Comparison of ENCODE assay signal across 8 cellular contexts in the genomic region with DNA sequence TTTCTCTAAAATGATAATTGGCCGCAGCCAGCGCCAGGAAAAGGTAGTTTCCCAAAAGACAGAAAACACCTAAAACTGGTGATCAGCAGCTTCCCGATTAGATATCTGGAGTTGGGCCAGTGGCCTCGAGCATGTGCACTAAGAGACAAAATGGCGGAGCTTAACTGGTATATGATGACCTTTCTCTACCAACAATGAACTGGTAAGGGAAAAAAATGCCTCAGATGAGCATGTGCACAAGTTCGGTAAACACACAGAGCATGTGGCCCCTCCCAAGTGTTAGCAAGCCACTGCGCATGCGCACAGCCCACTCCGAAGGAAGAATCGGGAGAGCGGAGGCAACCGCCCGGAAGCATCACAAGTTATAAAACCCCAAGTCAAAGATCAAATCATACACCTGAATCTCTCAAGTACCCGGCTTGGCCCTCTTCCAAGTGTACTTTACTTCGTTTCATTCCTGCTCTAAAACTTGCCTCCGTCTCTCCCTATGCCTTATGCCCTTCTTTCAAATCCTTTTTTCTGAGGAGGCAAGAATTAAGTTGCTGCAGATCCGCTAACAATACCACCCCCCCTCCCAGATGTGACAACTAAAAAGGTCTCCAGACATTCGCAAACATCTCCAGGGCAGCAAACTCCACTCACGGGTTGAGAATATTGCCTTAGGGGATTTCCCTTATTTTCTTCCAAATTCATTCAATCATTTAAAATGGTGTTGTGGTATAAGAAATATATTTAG. TPM values are rescaled to one million over a fixed set of nuclear protein-coding genes. Genes with fewer than 3 reads are reported as not detected.
DNase-seq lines count a peak whose midpoint lies in the region; ATAC-seq and TF ChIP-seq lines count a peak whose summit lies in the region.

No MANE protein-coding gene starts in this region.

- no peak overlapping the region for H3K4me2 ChIP-seq in SK-N-SH

- no peak for TF ChIP-seq CTCF in GM13976 (IDR thresholded peaks at IDR 0.05; ENCODE audit: borderline replicate concordance, control extremely low read depth, extremely low read depth, insufficient read depth, missing control alignments)
- TF ChIP-seq CTCF in SK-N-SH (IDR thresholded peaks at IDR 0.05): no peak
- TF ChIP-seq CTCF in adrenal gland (IDR thresholded peaks at IDR 0.05): no peak
- TF ChIP-seq CTCF in psoas muscle (IDR thresholded peaks at IDR 0.05): no peak
- TF ChIP-seq CTCF in type B pancreatic cell (conservative IDR thresholded peaks at IDR 0.05): no peak

- no peaks in the 10 kb centered on the region for H3K9me3 ChIP-seq in SK-N-SH
- H3K9me3 ChIP-seq in adrenal gland (replicated peaks in 1 of 3): no peaks in the 10 kb centered on the region
- no peaks in the 10 kb centered on the region for H3K9me3 ChIP-seq in psoas muscle

- no peak for TF ChIP-seq EP300 in SK-N-SH (IDR thresholded peaks at IDR 0.05; ENCODE audit: borderline replicate concordance in 1 of 2, low read depth in 1 of 2, low read length in 1 of 2)

- no peaks in the 10 kb centered on the region for H3F3A ChIP-seq in SK-N-SH (replicated peaks; ENCODE audit: insufficient read depth)

- H3K36me3 Mint-ChIP-seq in type B pancreatic cell: no peaks in the 10 kb centered on the region

- no peaks in the 10 kb centered on the region for H3K27me3 Mint-ChIP-seq in type B pancreatic cell

- DNase-seq in GM13976 (ENCODE audit: low spot score) (peak; percentile 50), SK-N-SH (peak; percentile 61), adrenal gland (peak; percentile 82 to 93 (median 90)), left cardiac atrium (peak; percentile 92), psoas muscle (peak; percentile 82 to 90), type B pancreatic cell (ENCODE audit: extremely low spot score, unreplicated experiment) (no peak), RKO (ENCODE audit: low spot score) (no peak), 8988T (no peak)

- no peak for TF ChIP-seq RAD21 in SK-N-SH (IDR thresholded peaks at IDR 0.05; ENCODE audit: low read length)

- POLR2A ChIA-PET in SK-N-SH (lab: Yijun Ruan, JAX): interaction anchor here (0.6 kb wide), 1 partner anchor 11 kb away, joined by 3 read pairs; no protein-coding TSS in a partner anchor

- CTCF ChIA-PET in SK-N-SH (lab: Yijun Ruan, JAX): interaction anchor here (1.2 to 1.4 kb wide), 2 partner anchors 13 to 251 kb away, joined by 3 to 5 read pairs; no protein-coding TSS in a partner anchor

- peaks cover 9% of the 10 kb centered on the region for H3K4me1 Mint-ChIP-seq in type B pancreatic cell (ENCODE audit: unreplicated experiment)

- peak overlapping the region; percentile 85 for H3K4me3 Mint-ChIP-seq in type B pancreatic cell

- TF ChIP-seq POLR2A in adrenal gland (IDR thresholded peaks at IDR 0.05): peak in 1 of 2 donors; percentile 54

- H3K27ac Mint-ChIP-seq in type B pancreatic cell: peak overlapping the region; percentile 82

- H3K4me3 ChIP-seq in SK-N-SH (ENCODE audit: low read depth in 2 of 2, low read length in 1 of 2): peak overlapping the region in 1 of 2 experiments; percentile 25; a peak in 1 of 4 replicates
- H3K4me3 ChIP-seq in adrenal gland: peak overlapping the region in 2 of 4 donors; percentile 35 to 51
- peak overlapping the region; percentile 57 for H3K4me3 ChIP-seq in psoas muscle

- H3K9me3 Mint-ChIP-seq in type B pancreatic cell: no peaks in the 10 kb centered on the region

- in situ Hi-C loops in GM13976 (cut with MboI; ENCODE audit: low sequenced_read_pairs, unreplicated experiment): no loop called here

- H3K9me2 ChIP-seq in SK-N-SH: no peaks in the 10 kb centered on the region

- no peak overlapping the region for H3K9ac ChIP-seq in SK-N-SH

- H3K36me3 ChIP-seq in SK-N-SH (replicated peaks in 1 of 2; ENCODE audit: control insufficient read depth in 1 of 2, insufficient read depth in 2 of 2, low read length in 1 of 2): no peaks in the 10 kb centered on the region
- H3K36me3 ChIP-seq in adrenal gland (replicated peaks in 1 of 2): no peaks in the 10 kb centered on the region
- no peaks in the 10 kb centered on the region for H3K36me3 ChIP-seq in psoas muscle (ENCODE audit: insufficient read depth in 1 of 2, low read depth in 1 of 2)

- no peaks in the 10 kb centered on the region for H3K79me2 ChIP-seq in SK-N-SH (ENCODE audit: insufficient read depth)

- H3K27ac ChIP-seq in SK-N-SH (ENCODE audit: low read depth in 2 of 2, low read length in 1 of 2): no peak overlapping the region
- H3K27ac ChIP-seq in adrenal gland: peak overlapping the region in 2 of 5 donors; percentile 2 to 30
- no peak overlapping the region for H3K27ac ChIP-seq in psoas muscle

- H4K20me1 ChIP-seq in SK-N-SH (ENCODE audit: insufficient read depth): no peaks in the 10 kb centered on the region

- intact Hi-C loops in adrenal gland (cut with DNase I) (no loop called here), left cardiac atrium (cut with DNase I) (no loop called here), psoas muscle (cut with DNase I) (no loop called here)

- no peaks in the 10 kb centered on the region; a peak in 1 of 4 replicates for H3K4me1 ChIP-seq in SK-N-SH (ENCODE audit: control insufficient read depth in 1 of 2, insufficient read depth in 2 of 2, low read depth in 1 of 2, low read length in 1 of 2)
- no peaks in the 10 kb centered on the region for H3K4me1 ChIP-seq in adrenal gland (replicated peaks in 1 of 2)
- no peaks in the 10 kb centered on the region for H3K4me1 ChIP-seq in psoas muscle

- WGBS in SK-N-SH (ENCODE audit: low lambda C conversion rate): 57% methylated on average over 19 of the region's 19 CpGs
- WGBS in adrenal gland, 4 donors: 21 to 32% (median 26%) methylated on average over 16 to 19 of the region's 19 CpGs
- WGBS in psoas muscle, 3 donors: 34 to 42% (median 34%) methylated on average over 19 of the region's 19 CpGs

- H3K27me3 ChIP-seq in SK-N-SH (ENCODE audit: insufficient read depth): no peaks in the 10 kb centered on the region
- H3K27me3 ChIP-seq in adrenal gland: no peaks in the 10 kb centered on the region
- no peaks in the 10 kb centered on the region for H3K27me3 ChIP-seq in psoas muscle (ENCODE audit: insufficient read depth in 3 of 3, low read length in 2 of 3)

- H2AFZ ChIP-seq in SK-N-SH (ENCODE audit: low read depth): no peak overlapping the region

- ATAC-seq in left cardiac atrium (peak; percentile 89 to 90), psoas muscle (peak; percentile 59 to 86 (median 70))

TF ChIP-seq in SK-N-SH, 30 proteins besides CTCF, POLR2A, EP300 and RAD21:
- no peak for TF ChIP-seq FOXJ3 (CRISPR knock-in tag; IDR thresholded peaks at IDR 0.05)
- TF ChIP-seq, protein P1, sequence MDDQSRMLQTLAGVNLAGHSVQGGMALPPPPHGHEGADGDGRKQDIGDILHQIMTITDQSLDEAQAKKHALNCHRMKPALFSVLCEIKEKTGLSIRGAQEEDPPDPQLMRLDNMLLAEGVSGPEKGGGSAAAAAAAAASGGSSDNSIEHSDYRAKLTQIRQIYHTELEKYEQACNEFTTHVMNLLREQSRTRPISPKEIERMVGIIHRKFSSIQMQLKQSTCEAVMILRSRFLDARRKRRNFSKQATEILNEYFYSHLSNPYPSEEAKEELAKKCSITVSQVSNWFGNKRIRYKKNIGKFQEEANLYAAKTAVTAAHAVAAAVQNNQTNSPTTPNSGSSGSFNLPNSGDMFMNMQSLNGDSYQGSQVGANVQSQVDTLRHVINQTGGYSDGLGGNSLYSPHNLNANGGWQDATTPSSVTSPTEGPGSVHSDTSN (IDR thresholded peaks at IDR 0.05): no peak
- TF ChIP-seq EZH2phosphoT487 (IDR thresholded peaks at IDR 0.05; ENCODE audit: borderline replicate concordance, low read depth): no peak
- no peak for TF ChIP-seq YY1 (IDR thresholded peaks at IDR 0.05; ENCODE audit: low read depth)
- TF ChIP-seq NRF1 (IDR thresholded peaks at IDR 0.05; ENCODE audit: low read depth, low read length): peak; percentile 60; the same call in 1 of the 2 replicates
- TF ChIP-seq SIN3A (IDR thresholded peaks at IDR 0.05; ENCODE audit: borderline replicate concordance, low read depth, low read length): no peak
- no peak for TF ChIP-seq FOXM1 (IDR thresholded peaks at IDR 0.05; ENCODE audit: low read depth)
- no peak for TF ChIP-seq POLR2AphosphoS5 (IDR thresholded peaks at IDR 0.05; ENCODE audit: low read depth, low read length)
TF ChIP-seq in SK-N-SH: peak in this region for 1.

RNA-seq across cellular contexts. Expression of a gene that starts 15.0 kb away (rescaled TPM):
- polyA plus RNA-seq in SK-N-SH (2012; rRNA removed): 6.1 and 7.5 TPM in 2 replicates
- polyA plus RNA-seq in SK-N-SH (2012; cell fraction: cytosol; rRNA removed): 8.5 and 8.7 TPM in 2 replicates
- polyA plus RNA-seq in SK-N-SH (2012; cell fraction: nucleus; rRNA removed): 11.6 and 33.9 TPM in 2 replicates
- total RNA-seq in adrenal gland: 10 to 100 TPM; 21.6 to 56.6 (median 42.6) TPM
- polyA plus RNA-seq in adrenal gland: 10 to 100 TPM in 1 of 3 donors, 1 to 10 TPM in 2; 4.4 to 15.2 (median 6.3) TPM
- total RNA-seq in left cardiac atrium: 10 to 100 TPM; 20.3 to 25.4 TPM
- total RNA-seq in psoas muscle: 10 to 100 TPM in 2 of 4 donors, 1 to 10 TPM in 2; 8.9 to 26.9 (median 11.7) TPM
- 1 to 10 TPM; 2.8 to 9.1 (median 3.9) TPM for polyA plus RNA-seq in psoas muscle
- 78.6 and 174 TPM in 2 replicates for total RNA-seq in type B pancreatic cell (ENCODE audit: low replicate concordance)

RNA-seq across cellular contexts. Expression of a gene that starts 31.5 kb away (rescaled TPM):
- 14.4 and 22.9 TPM in 2 replicates for polyA plus RNA-seq in SK-N-SH (2012; rRNA removed)
- 26.0 and 26.7 TPM in 2 replicates for polyA plus RNA-seq in SK-N-SH (2012; cell fraction: cytosol; rRNA removed)
- polyA plus RNA-seq in SK-N-SH (2012; cell fraction: nucleus; rRNA removed): 7.3 and 13.8 TPM in 2 replicates
- 100 to 1,000 TPM in 2 of 8 donors, 10 to 100 TPM in 6; 60.3 to 102 (median 85.2) TPM for total RNA-seq in adrenal gland
- 100 to 1,000 TPM in 1 of 3 donors, 10 to 100 TPM in 2; 43.8 to 127 (median 51.6) TPM for polyA plus RNA-seq in adrenal gland
- total RNA-seq in left cardiac atrium: 100 to 1,000 TPM in 1 of 2 donors, 10 to 100 TPM in 1; 99.3 to 107 TPM
- total RNA-seq in psoas muscle: 100 to 1,000 TPM in 1 of 4 donors, 10 to 100 TPM in 3; 86.8 to 119 (median 95.3) TPM
- 10 to 100 TPM; 62.1 to 66.2 (median 64.9) TPM for polyA plus RNA-seq in psoas muscle
- total RNA-seq in type B pancreatic cell (ENCODE audit: low replicate concordance): 37.5 and 38.6 TPM in 2 replicates

Comparison
In these comparisons a context has a peak if more than half of its experiments do, and no peak if none do; other contexts are left out.
1. DNase-seq: peak in GM13976 (single experiment), SK-N-SH (single experiment), adrenal gland (7 of 7), left cardiac atrium (single experiment) and psoas muscle (2 of 2); none in type B pancreatic cell (single experiment), RKO (single experiment) and 8988T (single experiment).